In the genomic region with DNA sequence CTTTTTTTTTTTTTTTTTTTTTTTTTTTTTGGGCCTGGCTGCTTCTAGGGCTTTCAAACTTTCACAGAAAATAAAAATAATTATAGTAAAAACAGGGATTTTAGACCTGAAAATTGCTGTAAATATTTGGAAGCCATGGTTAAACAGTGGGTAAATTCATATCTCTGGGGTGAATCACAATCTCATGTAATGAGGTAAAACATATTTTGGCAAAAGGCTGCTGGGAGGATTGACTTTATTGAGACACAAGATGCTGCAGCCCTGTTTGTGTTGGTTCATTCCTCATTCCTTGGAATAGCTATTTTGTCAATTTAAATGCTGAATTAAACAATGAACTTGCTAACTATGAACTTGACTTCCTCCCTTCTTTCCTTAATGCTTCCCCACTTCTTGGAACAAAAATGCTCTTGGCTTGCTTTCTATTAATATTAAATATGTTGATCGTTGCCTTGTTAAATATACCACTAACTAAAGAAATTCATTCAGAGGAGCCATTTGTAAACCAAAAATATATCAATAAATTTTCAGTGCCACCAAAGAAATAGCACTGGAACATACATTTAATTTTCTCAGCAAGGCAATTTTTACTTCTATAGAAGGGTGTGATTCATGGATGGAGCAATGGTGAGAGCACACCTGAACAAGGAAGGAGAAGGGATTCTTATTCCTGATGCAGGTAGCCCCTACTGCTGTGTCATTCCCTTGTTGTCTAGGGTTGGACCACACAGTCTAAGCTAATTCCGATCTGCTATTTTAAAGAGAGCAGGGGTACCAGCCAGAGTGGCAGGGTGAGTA, we compare ENCODE assay signal across 1 cellular context.
TF ChIP-seq lines count a peak whose summit lies in the region.

No MANE protein-coding gene starts in this region.

TF ChIP-seq in K562, 482 proteins besides CTCF, POLR2A, EP300 and RAD21:
- TF ChIP-seq, protein P1, sequence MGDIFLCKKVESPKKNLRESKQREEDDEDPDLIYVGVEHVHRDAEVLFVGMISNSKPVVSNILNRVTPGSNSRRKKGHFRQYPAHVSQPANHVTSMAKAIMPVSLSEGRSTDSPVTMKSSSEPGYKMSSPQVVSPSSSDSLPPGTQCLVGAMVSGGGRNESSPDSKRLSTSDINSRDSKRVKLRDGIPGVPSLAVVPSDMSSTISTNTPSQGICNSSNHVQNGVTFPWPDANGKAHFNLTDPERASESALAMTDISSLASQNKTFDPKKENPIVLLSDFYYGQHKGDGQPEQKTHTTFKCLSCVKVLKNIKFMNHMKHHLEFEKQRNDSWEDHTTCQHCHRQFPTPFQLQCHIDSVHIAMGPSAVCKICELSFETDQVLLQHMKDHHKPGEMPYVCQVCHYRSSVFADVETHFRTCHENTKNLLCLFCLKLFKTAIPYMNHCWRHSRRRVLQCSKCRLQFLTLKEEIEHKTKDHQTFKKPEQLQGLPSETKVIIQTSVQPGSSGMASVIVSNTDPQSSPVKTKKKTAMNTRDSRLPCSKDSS (IDR thresholded peaks at IDR 0.05; ENCODE audit: low read depth, partially characterized antibody), result peak; percentile 70
- TF ChIP-seq XRCC3 (IDR thresholded peaks at IDR 0.05) (peak; percentile 26; the same call in 1 of the 2 replicates), CBX3 (IDR thresholded peaks at IDR 0.05; ENCODE audit: borderline replicate concordance in 1 of 2, low read length in 2 of 2) (peak in 1 of 2 experiments; percentile 97; a peak in 2 of 3 replicates), CSDE1 (IDR thresholded peaks at IDR 0.05) (no peak), TRIM28 (IDR thresholded peaks at IDR 0.05) (0 out of 2 replicates have a peak, but pooled peaks have one; percentile 58), ATF1 (CRISPR knock-in tag; IDR thresholded peaks at IDR 0.05) (no peak), ATF1 (tag; IDR thresholded peaks at IDR 0.05) (no peak), MEF2A (IDR thresholded peaks at IDR 0.05; ENCODE audit: control insufficient read depth, low read depth, low read length) (no peak)
